In the genomic region with DNA sequence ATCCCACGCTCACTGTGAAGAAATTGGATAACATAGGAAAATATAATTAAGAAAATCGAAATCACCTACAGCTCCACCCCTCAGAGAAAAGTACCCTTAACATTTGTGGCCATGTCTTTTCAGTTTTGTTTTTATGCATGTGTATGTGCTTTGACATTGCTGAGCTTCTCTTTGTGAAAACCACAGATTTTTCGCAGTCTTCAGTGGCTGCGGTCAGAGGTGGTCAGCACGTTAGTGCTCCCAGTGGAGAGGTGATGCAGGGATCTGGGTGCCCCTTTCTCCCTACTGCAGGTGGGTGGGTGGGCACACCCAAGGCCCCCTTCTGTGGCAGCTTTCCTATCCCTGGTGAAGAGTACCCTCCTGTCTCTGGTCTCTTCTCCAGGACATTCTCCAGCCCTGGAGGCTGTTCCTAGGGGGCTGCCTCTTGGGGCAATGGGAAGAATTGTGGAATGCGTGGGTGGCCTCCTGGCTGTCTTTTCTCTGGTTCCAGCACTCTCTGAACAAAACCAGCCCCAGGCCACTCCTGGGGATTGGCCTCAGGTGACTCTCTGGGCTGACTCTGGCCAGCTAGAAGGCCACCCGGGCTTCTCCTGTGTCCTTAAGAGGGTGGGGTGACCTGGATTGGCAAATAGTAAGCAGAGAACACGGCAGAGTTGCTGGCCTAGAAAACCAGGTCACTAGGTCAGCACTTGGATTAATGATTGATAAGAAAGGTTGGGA, we compare ENCODE assay signal across 1 cellular context.
TF ChIP-seq lines count a peak whose summit lies in the region.

No MANE protein-coding gene starts in this region.

TF ChIP-seq in HepG2, 621 proteins besides CTCF, POLR2A, EP300 and RAD21 (continued from another document and continues in another):
- TF ChIP-seq NCOA2 (CRISPR knock-in tag; IDR thresholded peaks at IDR 0.05) (peak; percentile 61), ZNF329 (CRISPR knock-in tag; IDR thresholded peaks at IDR 0.05; ENCODE audit: low read depth) (no peak), ZNF441 (CRISPR knock-in tag; IDR thresholded peaks at IDR 0.05; ENCODE audit: borderline replicate concordance) (0 out of 2 replicates have a peak, but pooled peaks have one; percentile 32), ISX (CRISPR knock-in tag; conservative IDR thresholded peaks at IDR 0.05) (no peak), RARG (CRISPR knock-in tag; IDR thresholded peaks at IDR 0.05; ENCODE audit: low read depth) (no peak), ZNF12 (CRISPR knock-in tag; IDR thresholded peaks at IDR 0.05) (peak; percentile 39; the same call in 1 of the 2 replicates), FOXP1 (IDR thresholded peaks at IDR 0.05) (no peak), FOXP1 (CRISPR knock-in tag; IDR thresholded peaks at IDR 0.05) (peak; percentile 24; the same call in 1 of the 2 replicates), HDAC2 (CRISPR knock-in tag; IDR thresholded peaks at IDR 0.05) (peak; percentile 78), KAT8 (CRISPR knock-in tag; IDR thresholded peaks at IDR 0.05) (peak; percentile 73), NFIC (IDR thresholded peaks at IDR 0.05; ENCODE audit: low read length) (no peak), ZNF232 (CRISPR knock-in tag; IDR thresholded peaks at IDR 0.05; ENCODE audit: borderline replicate concordance) (no peak; the same call in 1 of the 2 replicates), GATAD1 (CRISPR knock-in tag; IDR thresholded peaks at IDR 0.05) (no peak), ZNF296 (CRISPR knock-in tag; conservative IDR thresholded peaks at IDR 0.05) (no peak), ZFP36 (IDR thresholded peaks at IDR 0.05; ENCODE audit: borderline replicate concordance, low read depth, low read length, partially characterized antibody) (no peak), IRF2 (CRISPR knock-in tag; IDR thresholded peaks at IDR 0.05) (no peak), GPN1 (CRISPR knock-in tag; IDR thresholded peaks at IDR 0.05; ENCODE audit: borderline replicate concordance) (no peak), SP5 (CRISPR knock-in tag; IDR thresholded peaks at IDR 0.05; ENCODE audit: borderline replicate concordance, low read depth) (0 out of 2 replicates have a peak, but pooled peaks have one; percentile 44), ZSCAN12 (CRISPR knock-in tag; IDR thresholded peaks at IDR 0.05) (no peak), ZNF660 (CRISPR knock-in tag; IDR thresholded peaks at IDR 0.05; ENCODE audit: borderline replicate concordance, low read depth) (no peak), ZNF772 (CRISPR knock-in tag; IDR thresholded peaks at IDR 0.05) (0 out of 2 replicates have a peak, but pooled peaks have one; percentile 27), FOXJ3 (CRISPR knock-in tag; IDR thresholded peaks at IDR 0.05; ENCODE audit: borderline replicate concordance) (peak; percentile 64; the same call in 1 of the 2 replicates), ASH2L (IDR thresholded peaks at IDR 0.05; ENCODE audit: insufficient read length, low read depth, low read length) (no peak), NRL (CRISPR knock-in tag; IDR thresholded peaks at IDR 0.05; ENCODE audit: borderline replicate concordance) (no peak; the same call in 1 of the 2 replicates), TAF1 (CRISPR knock-in tag; IDR thresholded peaks at IDR 0.05) (no peak), ZNF678 (CRISPR knock-in tag; IDR thresholded peaks at IDR 0.05) (0 out of 2 replicates have a peak, but pooled peaks have one; percentile 18), BORCS8-MEF2B (CRISPR knock-in tag; IDR thresholded peaks at IDR 0.05) (peak; percentile 95), BRCA1 (CRISPR knock-in tag; IDR thresholded peaks at IDR 0.05) (no peak), SRSF4 (IDR thresholded peaks at IDR 0.05; ENCODE audit: low read depth, low read length, poor library complexity, severe bottlenecking) (no peak), KDM2A (CRISPR knock-in tag; IDR thresholded peaks at IDR 0.05; ENCODE audit: borderline replicate concordance, low read depth) (peak; percentile 59; the same call in 1 of the 2 replicates), GFI1 (CRISPR knock-in tag; IDR thresholded peaks at IDR 0.05; ENCODE audit: borderline replicate concordance) (no peak), ZNF230 (CRISPR knock-in tag; IDR thresholded peaks at IDR 0.05) (peak; percentile 68; the same call in 1 of the 2 replicates), CBX2 (IDR thresholded peaks at IDR 0.05; ENCODE audit: low read depth, low read length) (no peak), CBX2 (CRISPR knock-in tag; IDR thresholded peaks at IDR 0.05; ENCODE audit: low read depth) (no peak), MXI1 (IDR thresholded peaks at IDR 0.05; ENCODE audit: borderline replicate concordance, low read depth, low read length) (no peak), ZNF451 (CRISPR knock-in tag; IDR thresholded peaks at IDR 0.05) (no peak), SPEN (CRISPR knock-in tag; IDR thresholded peaks at IDR 0.05; ENCODE audit: low read depth) (no peak), ZNF766 (CRISPR knock-in tag; IDR thresholded peaks at IDR 0.05; ENCODE audit: borderline replicate concordance) (no peak; the same call in 1 of the 2 replicates), RBM39 (IDR thresholded peaks at IDR 0.05; ENCODE audit: low read depth, low read length, poor library complexity, severe bottlenecking) (no peak)
- TF ChIP-seq, protein P1, sequence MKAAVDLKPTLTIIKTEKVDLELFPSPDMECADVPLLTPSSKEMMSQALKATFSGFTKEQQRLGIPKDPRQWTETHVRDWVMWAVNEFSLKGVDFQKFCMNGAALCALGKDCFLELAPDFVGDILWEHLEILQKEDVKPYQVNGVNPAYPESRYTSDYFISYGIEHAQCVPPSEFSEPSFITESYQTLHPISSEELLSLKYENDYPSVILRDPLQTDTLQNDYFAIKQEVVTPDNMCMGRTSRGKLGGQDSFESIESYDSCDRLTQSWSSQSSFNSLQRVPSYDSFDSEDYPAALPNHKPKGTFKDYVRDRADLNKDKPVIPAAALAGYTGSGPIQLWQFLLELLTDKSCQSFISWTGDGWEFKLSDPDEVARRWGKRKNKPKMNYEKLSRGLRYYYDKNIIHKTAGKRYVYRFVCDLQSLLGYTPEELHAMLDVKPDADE (CRISPR knock-in tag; IDR thresholded peaks at IDR 0.05) = no peak
- TF ChIP-seq, protein P2, sequence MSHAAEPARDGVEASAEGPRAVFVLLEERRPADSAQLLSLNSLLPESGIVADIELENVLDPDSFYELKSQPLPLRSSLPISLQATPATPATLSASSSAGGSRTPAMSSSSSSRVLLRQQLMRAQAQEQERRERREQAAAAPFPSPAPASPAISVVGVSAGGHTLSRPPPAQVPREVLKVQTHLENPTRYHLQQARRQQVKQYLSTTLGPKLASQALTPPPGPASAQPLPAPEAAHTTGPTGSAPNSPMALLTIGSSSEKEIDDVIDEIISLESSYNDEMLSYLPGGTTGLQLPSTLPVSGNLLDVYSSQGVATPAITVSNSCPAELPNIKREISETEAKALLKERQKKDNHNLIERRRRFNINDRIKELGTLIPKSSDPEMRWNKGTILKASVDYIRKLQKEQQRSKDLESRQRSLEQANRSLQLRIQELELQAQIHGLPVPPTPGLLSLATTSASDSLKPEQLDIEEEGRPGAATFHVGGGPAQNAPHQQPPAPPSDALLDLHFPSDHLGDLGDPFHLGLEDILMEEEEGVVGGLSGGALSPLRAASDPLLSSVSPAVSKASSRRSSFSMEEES (CRISPR knock-in tag; IDR thresholded peaks at IDR 0.05) = peak; percentile 46; the same call in 1 of the 2 replicates
- TF ChIP-seq, protein P3, sequence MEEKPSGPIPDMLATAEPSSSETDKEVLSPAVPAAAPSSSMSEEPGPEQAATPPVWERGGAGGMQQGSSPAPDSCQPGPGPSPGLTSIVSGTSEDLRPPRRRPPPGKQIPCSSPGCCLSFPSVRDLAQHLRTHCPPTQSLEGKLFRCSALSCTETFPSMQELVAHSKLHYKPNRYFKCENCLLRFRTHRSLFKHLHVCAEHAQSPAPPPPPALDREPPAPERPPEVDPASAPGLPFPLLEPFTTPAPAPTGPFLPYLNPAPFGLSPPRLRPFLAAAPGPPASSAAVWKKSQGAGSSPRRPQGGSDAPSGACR (CRISPR knock-in tag; IDR thresholded peaks at IDR 0.05) = no peak
- TF ChIP-seq, protein P4, sequence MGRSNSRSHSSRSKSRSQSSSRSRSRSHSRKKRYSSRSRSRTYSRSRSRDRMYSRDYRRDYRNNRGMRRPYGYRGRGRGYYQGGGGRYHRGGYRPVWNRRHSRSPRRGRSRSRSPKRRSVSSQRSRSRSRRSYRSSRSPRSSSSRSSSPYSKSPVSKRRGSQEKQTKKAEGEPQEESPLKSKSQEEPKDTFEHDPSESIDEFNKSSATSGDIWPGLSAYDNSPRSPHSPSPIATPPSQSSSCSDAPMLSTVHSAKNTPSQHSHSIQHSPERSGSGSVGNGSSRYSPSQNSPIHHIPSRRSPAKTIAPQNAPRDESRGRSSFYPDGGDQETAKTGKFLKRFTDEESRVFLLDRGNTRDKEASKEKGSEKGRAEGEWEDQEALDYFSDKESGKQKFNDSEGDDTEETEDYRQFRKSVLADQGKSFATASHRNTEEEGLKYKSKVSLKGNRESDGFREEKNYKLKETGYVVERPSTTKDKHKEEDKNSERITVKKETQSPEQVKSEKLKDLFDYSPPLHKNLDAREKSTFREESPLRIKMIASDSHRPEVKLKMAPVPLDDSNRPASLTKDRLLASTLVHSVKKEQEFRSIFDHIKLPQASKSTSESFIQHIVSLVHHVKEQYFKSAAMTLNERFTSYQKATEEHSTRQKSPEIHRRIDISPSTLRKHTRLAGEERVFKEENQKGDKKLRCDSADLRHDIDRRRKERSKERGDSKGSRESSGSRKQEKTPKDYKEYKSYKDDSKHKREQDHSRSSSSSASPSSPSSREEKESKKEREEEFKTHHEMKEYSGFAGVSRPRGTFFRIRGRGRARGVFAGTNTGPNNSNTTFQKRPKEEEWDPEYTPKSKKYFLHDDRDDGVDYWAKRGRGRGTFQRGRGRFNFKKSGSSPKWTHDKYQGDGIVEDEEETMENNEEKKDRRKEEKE (IDR thresholded peaks at IDR 0.05) = no peak
- TF ChIP-seq, protein P5, sequence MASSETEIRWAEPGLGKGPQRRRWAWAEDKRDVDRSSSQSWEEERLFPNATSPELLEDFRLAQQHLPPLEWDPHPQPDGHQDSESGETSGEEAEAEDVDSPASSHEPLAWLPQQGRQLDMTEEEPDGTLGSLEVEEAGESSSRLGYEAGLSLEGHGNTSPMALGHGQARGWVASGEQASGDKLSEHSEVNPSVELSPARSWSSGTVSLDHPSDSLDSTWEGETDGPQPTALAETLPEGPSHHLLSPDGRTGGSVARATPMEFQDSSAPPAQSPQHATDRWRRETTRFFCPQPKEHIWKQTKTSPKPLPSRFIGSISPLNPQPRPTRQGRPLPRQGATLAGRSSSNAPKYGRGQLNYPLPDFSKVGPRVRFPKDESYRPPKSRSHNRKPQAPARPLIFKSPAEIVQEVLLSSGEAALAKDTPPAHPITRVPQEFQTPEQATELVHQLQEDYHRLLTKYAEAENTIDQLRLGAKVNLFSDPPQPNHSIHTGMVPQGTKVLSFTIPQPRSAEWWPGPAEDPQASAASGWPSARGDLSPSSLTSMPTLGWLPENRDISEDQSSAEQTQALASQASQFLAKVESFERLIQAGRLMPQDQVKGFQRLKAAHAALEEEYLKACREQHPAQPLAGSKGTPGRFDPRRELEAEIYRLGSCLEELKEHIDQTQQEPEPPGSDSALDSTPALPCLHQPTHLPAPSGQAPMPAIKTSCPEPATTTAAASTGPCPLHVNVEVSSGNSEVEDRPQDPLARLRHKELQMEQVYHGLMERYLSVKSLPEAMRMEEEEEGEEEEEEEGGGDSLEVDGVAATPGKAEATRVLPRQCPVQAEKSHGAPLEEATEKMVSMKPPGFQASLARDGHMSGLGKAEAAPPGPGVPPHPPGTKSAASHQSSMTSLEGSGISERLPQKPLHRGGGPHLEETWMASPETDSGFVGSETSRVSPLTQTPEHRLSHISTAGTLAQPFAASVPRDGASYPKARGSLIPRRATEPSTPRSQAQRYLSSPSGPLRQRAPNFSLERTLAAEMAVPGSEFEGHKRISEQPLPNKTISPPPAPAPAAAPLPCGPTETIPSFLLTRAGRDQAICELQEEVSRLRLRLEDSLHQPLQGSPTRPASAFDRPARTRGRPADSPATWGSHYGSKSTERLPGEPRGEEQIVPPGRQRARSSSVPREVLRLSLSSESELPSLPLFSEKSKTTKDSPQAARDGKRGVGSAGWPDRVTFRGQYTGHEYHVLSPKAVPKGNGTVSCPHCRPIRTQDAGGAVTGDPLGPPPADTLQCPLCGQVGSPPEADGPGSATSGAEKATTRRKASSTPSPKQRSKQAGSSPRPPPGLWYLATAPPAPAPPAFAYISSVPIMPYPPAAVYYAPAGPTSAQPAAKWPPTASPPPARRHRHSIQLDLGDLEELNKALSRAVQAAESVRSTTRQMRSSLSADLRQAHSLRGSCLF (CRISPR knock-in tag; IDR thresholded peaks at IDR 0.05; ENCODE audit: borderline replicate concordance) = no peak
- TF ChIP-seq, protein P6, sequence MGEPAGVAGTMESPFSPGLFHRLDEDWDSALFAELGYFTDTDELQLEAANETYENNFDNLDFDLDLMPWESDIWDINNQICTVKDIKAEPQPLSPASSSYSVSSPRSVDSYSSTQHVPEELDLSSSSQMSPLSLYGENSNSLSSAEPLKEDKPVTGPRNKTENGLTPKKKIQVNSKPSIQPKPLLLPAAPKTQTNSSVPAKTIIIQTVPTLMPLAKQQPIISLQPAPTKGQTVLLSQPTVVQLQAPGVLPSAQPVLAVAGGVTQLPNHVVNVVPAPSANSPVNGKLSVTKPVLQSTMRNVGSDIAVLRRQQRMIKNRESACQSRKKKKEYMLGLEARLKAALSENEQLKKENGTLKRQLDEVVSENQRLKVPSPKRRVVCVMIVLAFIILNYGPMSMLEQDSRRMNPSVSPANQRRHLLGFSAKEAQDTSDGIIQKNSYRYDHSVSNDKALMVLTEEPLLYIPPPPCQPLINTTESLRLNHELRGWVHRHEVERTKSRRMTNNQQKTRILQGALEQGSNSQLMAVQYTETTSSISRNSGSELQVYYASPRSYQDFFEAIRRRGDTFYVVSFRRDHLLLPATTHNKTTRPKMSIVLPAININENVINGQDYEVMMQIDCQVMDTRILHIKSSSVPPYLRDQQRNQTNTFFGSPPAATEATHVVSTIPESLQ (CRISPR knock-in tag; conservative IDR thresholded peaks at IDR 0.05) = no peak
- TF ChIP-seq, protein P7, sequence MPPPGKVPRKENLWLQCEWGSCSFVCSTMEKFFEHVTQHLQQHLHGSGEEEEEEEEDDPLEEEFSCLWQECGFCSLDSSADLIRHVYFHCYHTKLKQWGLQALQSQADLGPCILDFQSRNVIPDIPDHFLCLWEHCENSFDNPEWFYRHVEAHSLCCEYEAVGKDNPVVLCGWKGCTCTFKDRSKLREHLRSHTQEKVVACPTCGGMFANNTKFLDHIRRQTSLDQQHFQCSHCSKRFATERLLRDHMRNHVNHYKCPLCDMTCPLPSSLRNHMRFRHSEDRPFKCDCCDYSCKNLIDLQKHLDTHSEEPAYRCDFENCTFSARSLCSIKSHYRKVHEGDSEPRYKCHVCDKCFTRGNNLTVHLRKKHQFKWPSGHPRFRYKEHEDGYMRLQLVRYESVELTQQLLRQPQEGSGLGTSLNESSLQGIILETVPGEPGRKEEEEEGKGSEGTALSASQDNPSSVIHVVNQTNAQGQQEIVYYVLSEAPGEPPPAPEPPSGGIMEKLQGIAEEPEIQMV (CRISPR knock-in tag; IDR thresholded peaks at IDR 0.05; ENCODE audit: low read depth) = no peak
- TF ChIP-seq, protein P8, sequence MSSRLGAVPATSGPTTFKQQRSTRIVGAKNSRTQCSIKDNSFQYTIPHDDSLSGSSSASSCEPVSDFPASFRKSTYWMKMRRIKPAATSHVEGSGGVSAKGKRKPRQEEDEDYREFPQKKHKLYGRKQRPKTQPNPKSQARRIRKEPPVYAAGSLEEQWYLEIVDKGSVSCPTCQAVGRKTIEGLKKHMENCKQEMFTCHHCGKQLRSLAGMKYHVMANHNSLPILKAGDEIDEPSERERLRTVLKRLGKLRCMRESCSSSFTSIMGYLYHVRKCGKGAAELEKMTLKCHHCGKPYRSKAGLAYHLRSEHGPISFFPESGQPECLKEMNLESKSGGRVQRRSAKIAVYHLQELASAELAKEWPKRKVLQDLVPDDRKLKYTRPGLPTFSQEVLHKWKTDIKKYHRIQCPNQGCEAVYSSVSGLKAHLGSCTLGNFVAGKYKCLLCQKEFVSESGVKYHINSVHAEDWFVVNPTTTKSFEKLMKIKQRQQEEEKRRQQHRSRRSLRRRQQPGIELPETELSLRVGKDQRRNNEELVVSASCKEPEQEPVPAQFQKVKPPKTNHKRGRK (CRISPR knock-in tag; IDR thresholded peaks at IDR 0.05) = no peak
